Comparison of ENCODE assay signal across 16 cellular contexts in the genomic region with DNA sequence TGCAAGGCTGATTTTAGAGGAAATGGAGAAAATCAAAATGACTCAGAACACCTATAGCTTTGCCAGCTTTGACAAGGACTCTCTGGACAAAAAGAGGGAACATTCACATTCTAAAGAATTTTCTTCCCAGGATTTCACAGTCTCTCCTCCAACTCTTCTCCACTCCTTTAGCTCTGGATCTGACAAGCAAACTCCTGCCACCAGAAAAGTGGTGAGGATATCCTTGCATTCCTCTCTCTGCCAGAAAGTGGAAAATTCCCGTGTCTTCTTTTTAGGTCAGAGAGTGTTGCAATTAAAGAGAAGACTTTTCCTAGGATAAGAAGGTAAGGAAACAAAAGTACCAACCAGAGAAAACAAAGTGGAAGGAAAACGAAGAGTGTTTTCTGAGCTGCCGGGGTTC. TPM values are rescaled to one million over a fixed set of nuclear protein-coding genes. Genes with fewer than 3 reads are reported as not detected.
"Had no signal": no experiment of that assay in that cellular context is flagged by ENCODE, and none has a peak within 500 bp of the region (broad histone marks: within the 10 kb centered on the region; RNA-seq: fewer than 3 reads in every experiment).

No MANE protein-coding gene starts in this region.

- H3K36me3 ChIP-seq: breast epithelium, lower lobe of right lung, thyroid gland had no signal

- H3K4me2 ChIP-seq: hepatocyte had no signal

- H3K27me3 ChIP-seq: breast epithelium, hepatocyte, thyroid gland had no signal

- H3K27ac ChIP-seq: hepatocyte, lower lobe of right lung, thyroid gland had no signal

- H3K9me3 ChIP-seq: breast epithelium, lower lobe of right lung, thyroid gland had no signal

- ATAC-seq: activated CD8-positive, alpha-beta T cell treated with anti-CD3 and anti-CD28 coated beads, Interleukin-2, amount 10 ng/mL, durations not matched to agents 7 days and 5 days; activated T-cell treated with anti-CD3 and anti-CD28 coated beads, Interleukin-2, amount 50 U/mL, for 4 hours; lower lobe of right lung; natural killer cell treated with Interleukin-12 subunit alpha and Interleukin-12 subunit beta and Interleukin-15 and Interleukin-18, amount 100 ng/mL, for 72 hours had no signal

- DNase-seq: activated CD4-positive, alpha-beta T cell treated with anti-CD3 and anti-CD28 coated beads, Interleukin-2, amount 10 ng/mL, durations not matched to agents 7 days and 5 days; activated CD8-positive, alpha-beta memory T cell treated with anti-CD3 and anti-CD28 coated beads, Interleukin-2, amount 50 U/mL, for 4 hours; activated CD8-positive, alpha-beta T cell treated with anti-CD3 and anti-CD28 coated beads, Interleukin-2, amount 10 ng/mL, durations not matched to agents 7 days and 5 days; activated effector memory CD4-positive, alpha-beta T cell treated with Interleukin-2 at 50 U/mL for 16 hours; activated naive CD4-positive, alpha-beta T cell treated with anti-CD3 and anti-CD28 coated beads, Interleukin-2, amount 50 U/mL, for 16 hours; activated T-cell treated with anti-CD3 and anti-CD28 coated beads, Interleukin-2, amount 50 U/mL, for 4 hours; dorsolateral prefrontal cortex; left colon; lower lobe of right lung; stimulated activated CD4-positive, alpha-beta T cell treated with anti-CD3 and anti-CD28 coated beads, Interleukin-2, amount 100 ng/mL, for 24 hours; stimulated activated naive CD4-positive, alpha-beta T cell treated with Interleukin-2 at 50 U/mL for 16 hours; T1000; thyroid gland had no signal

- H3K79me2 ChIP-seq: hepatocyte had no signal

- H3K4me1 ChIP-seq: breast epithelium had no signal

- H2AFZ ChIP-seq: hepatocyte had no signal

- H3K4me3 ChIP-seq: breast epithelium, dorsolateral prefrontal cortex, hepatocyte, lower lobe of right lung, thyroid gland had no signal

RNA-seq across cellular contexts. Expression of gene PDGFRA, which starts 16.1 kb away (rescaled TPM):
- total RNA-seq: activated CD4-positive, alpha-beta T cell treated with anti-CD3 and anti-CD28 coated beads, Interleukin-2, amount 10 ng/mL, durations not matched to agents 7 days and 5 days; activated CD8-positive, alpha-beta T cell treated with anti-CD3 and anti-CD28 coated beads, Interleukin-2, amount 10 ng/mL, durations not matched to agents 7 days and 5 days had no signal
